17 cellular contexts compared by ENCODE assay signal in the genomic region with DNA sequence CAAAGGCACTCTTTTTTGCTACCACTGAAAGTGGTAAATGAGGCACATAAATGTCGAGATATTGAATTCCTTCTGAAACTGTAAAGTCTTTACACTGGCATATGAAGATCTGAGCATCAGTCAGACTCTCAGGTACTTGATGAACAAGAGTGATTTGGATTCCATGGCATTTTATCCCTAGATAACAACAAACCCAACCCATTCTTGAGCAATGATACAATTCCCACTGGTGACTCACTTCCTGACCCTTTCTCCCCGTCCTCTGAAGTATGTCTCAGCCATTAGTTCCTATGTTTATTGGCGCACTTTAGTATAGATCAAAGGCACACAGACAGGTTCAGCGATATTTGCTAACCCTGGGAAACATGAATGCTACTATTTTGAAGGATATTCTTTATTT.
"Had no signal": no experiment of that assay in that cellular context is flagged by ENCODE, and none has a peak within 500 bp of the region (broad histone marks: within the 10 kb centered on the region; RNA-seq: fewer than 3 reads in every experiment).

No MANE protein-coding gene starts in this region.

- H3K9me3 ChIP-seq: prostate gland had no signal

- H3K27me3 Mint-ChIP-seq: activated CD4-positive, alpha-beta memory T cell treated with anti-CD3 and anti-CD28 coated beads for 36 hours; activated naive CD8-positive, alpha-beta T cell; dendritic cell treated with granulocyte-macrophage colony-stimulating factor and Interleukin-4, amounts not matched to agents 40 ng/mL and 50 ng/mL, for 4 days; effector memory CD8-positive, alpha-beta T cell; natural killer cell treated with Interleukin-12 subunit alpha and Interleukin-12 subunit beta and Interleukin-15 and Interleukin-18, amount 100 ng/mL, for 72 hours; type B pancreatic cell had no signal

- H3K4me1 Mint-ChIP-seq: brain had no signal

- H3K36me3 ChIP-seq: prostate gland, sigmoid colon had no signal

- H3K4me1 ChIP-seq: prostate gland, sigmoid colon had no signal

- ATAC-seq: effector memory CD8-positive, alpha-beta T cell; left colon; natural killer cell treated with Interleukin-12 subunit alpha and Interleukin-12 subunit beta and Interleukin-15 and Interleukin-18, amount 100 ng/mL, for 72 hours had no signal

- H3K4me3 ChIP-seq: prostate gland, sigmoid colon had no signal

- H3K36me3 Mint-ChIP-seq: activated naive CD8-positive, alpha-beta T cell; brain; type B pancreatic cell had no signal

- H3K27ac Mint-ChIP-seq: activated CD4-positive, alpha-beta memory T cell treated with anti-CD3 and anti-CD28 coated beads for 36 hours; activated naive CD8-positive, alpha-beta T cell; dendritic cell treated with granulocyte-macrophage colony-stimulating factor and Interleukin-4, amounts not matched to agents 40 ng/mL and 50 ng/mL, for 4 days; effector memory CD8-positive, alpha-beta T cell; natural killer cell treated with Interleukin-12 subunit alpha and Interleukin-12 subunit beta and Interleukin-15 and Interleukin-18, amount 100 ng/mL, for 72 hours; type B pancreatic cell had no signal

- H3K27me3 ChIP-seq: sigmoid colon had no signal

- DNase-seq: activated CD4-positive, alpha-beta memory T cell treated with anti-CD3 and anti-CD28 coated beads for 36 hours; activated CD4-positive, CD25-positive, alpha-beta regulatory T cell treated with anti-CD3 and anti-CD28 coated beads, Interleukin-2, amount 50 U/mL, for 72 hours; activated gamma-delta T cell; activated T-cell treated with anti-CD3 and anti-CD28 coated beads, Interleukin-2, amount 50 U/mL, for 48 hours; amygdala; cerebellar nuclear complex; effector memory CD8-positive, alpha-beta T cell; hippocampal formation; left colon; sigmoid colon; stimulated activated naive CD4-positive, alpha-beta T cell had no signal

- H3K27ac ChIP-seq: prostate gland, sigmoid colon had no signal

- H3K4me3 Mint-ChIP-seq: activated CD4-positive, alpha-beta memory T cell treated with anti-CD3 and anti-CD28 coated beads for 36 hours; activated naive CD8-positive, alpha-beta T cell; brain; dendritic cell treated with granulocyte-macrophage colony-stimulating factor and Interleukin-4, amounts not matched to agents 40 ng/mL and 50 ng/mL, for 4 days; effector memory CD8-positive, alpha-beta T cell; natural killer cell treated with Interleukin-12 subunit alpha and Interleukin-12 subunit beta and Interleukin-15 and Interleukin-18, amount 100 ng/mL, for 72 hours; type B pancreatic cell had no signal

- H3K9me3 Mint-ChIP-seq: type B pancreatic cell had no signal
